ENCODE assay signal across 8 cellular contexts in genomic region chr17:40317345-40317873, GRCh38. TPM values are rescaled to one million over a fixed set of nuclear protein-coding genes. Genes with fewer than 3 reads are reported as not detected.
DNase-seq lines count a peak whose midpoint lies in the region; ATAC-seq and TF ChIP-seq lines count a peak whose summit lies in the region.

No MANE protein-coding gene starts in this region.

- TF ChIP-seq CTCF in cardiac muscle cell (IDR thresholded peaks at IDR 0.05; ENCODE audit: low read depth, low read length) (peak; percentile 74), progenitor cell of endocrine pancreas (IDR thresholded peaks at IDR 0.05; ENCODE audit: unreplicated experiment) (peak; percentile 55)

- H3K27ac Mint-ChIP-seq in activated naive CD4-positive, alpha-beta T cell treated with anti-CD3 and anti-CD28 coated beads, Interleukin-2, amount 50 U/mL, for 72 hours: peak overlapping the region; percentile 92 to 99
- peak overlapping the region; percentile 87 for H3K27ac Mint-ChIP-seq in progenitor cell of endocrine pancreas

- H3K4me3 Mint-ChIP-seq in progenitor cell of endocrine pancreas (ENCODE audit: low read depth): peak overlapping the region; percentile 86

- peaks cover 0 to 9% of the 10 kb centered on the region in 2 donors for H3K36me3 Mint-ChIP-seq in activated naive CD4-positive, alpha-beta T cell treated with anti-CD3 and anti-CD28 coated beads, Interleukin-2, amount 50 U/mL, for 72 hours
- no peaks in the 10 kb centered on the region for H3K36me3 Mint-ChIP-seq in progenitor cell of endocrine pancreas (ENCODE audit: insufficient read depth)

- no peaks in the 10 kb centered on the region for H3K27me3 Mint-ChIP-seq in progenitor cell of endocrine pancreas

- peaks cover 63% of the 10 kb centered on the region for H3K4me1 Mint-ChIP-seq in progenitor cell of endocrine pancreas (ENCODE audit: low read depth)

- H3K4me1 ChIP-seq in cardiac muscle cell (ENCODE audit: low read depth): peaks cover 79% of the 10 kb centered on the region

- no peak for ATAC-seq in activated naive CD4-positive, alpha-beta T cell treated with anti-CD3 and anti-CD28 coated beads, Interleukin-2, amount 50 U/mL, for 72 hours
- ATAC-seq in GM21723 (IDR thresholded peaks at IDR 0.05; ENCODE audit: unreplicated experiment): no peak

- H3K27ac ChIP-seq in cardiac muscle cell: peak overlapping the region; percentile 82

- H3K4me3 ChIP-seq in cardiac muscle cell: peak overlapping the region; percentile 15

- DNase-seq in activated T-cell treated with anti-CD3 and anti-CD28 coated beads for 1 hour (ENCODE audit: low read depth) (peak; percentile 45), activated T-cell treated with anti-CD3 and anti-CD28 coated beads for 4 hours (no peak), NCI-H774 (lab: John Stamatoyannopoulos, UW) (peak; percentile 21), cardiac muscle cell (ENCODE audit: low read depth in 1 of 2, low spot score in 1 of 2) (peak; percentile 48 to 77), progenitor cell of endocrine pancreas (ENCODE audit: low spot score, unreplicated experiment) (no peak), COR-L47 (lab: John Stamatoyannopoulos, UW) (no peak)
- DNase-seq in activated naive CD4-positive, alpha-beta T cell treated with anti-CD3 and anti-CD28 coated beads, Interleukin-2, amount 50 U/mL, for 72 hours (ENCODE audit: low spot score in 2 of 2): peak in 1 of 2 donors; percentile 56

- H3K27me3 ChIP-seq in cardiac muscle cell: no peaks in the 10 kb centered on the region

- H3K9me3 Mint-ChIP-seq in activated naive CD4-positive, alpha-beta T cell treated with anti-CD3 and anti-CD28 coated beads, Interleukin-2, amount 50 U/mL, for 72 hours: no peaks in the 10 kb centered on the region
- H3K9me3 Mint-ChIP-seq in progenitor cell of endocrine pancreas (ENCODE audit: low read depth): no peaks in the 10 kb centered on the region

- no peaks in the 10 kb centered on the region for H3K9me3 ChIP-seq in cardiac muscle cell (ENCODE audit: low read depth)

- H3K36me3 ChIP-seq in cardiac muscle cell: no peaks in the 10 kb centered on the region

RNA-seq across cellular contexts. Expression of gene RARA, which starts 8.4 kb away (rescaled TPM):
- total RNA-seq in activated naive CD4-positive, alpha-beta T cell treated with anti-CD3 and anti-CD28 coated beads, Interleukin-2, amount 50 U/mL, for 72 hours: 10 to 100 TPM; 21.0 to 23.0 TPM
- total RNA-seq in cardiac muscle cell (58.9 and 61.3 TPM in 2 replicates), progenitor cell of endocrine pancreas (50.8 and 51.3 TPM in 2 replicates)
- 33.2 and 43.4 TPM in 2 replicates for polyA plus RNA-seq in cardiac muscle cell

RNA-seq across cellular contexts. Expression of gene CDC6, which starts 29.7 kb away (rescaled TPM):
- 10 to 100 TPM; 81.8 to 86.7 TPM for total RNA-seq in activated naive CD4-positive, alpha-beta T cell treated with anti-CD3 and anti-CD28 coated beads, Interleukin-2, amount 50 U/mL, for 72 hours
- total RNA-seq in cardiac muscle cell (7.7 and 16.1 TPM in 2 replicates), progenitor cell of endocrine pancreas (35.7 and 38.5 TPM in 2 replicates)
- 7.2 and 20.1 TPM in 2 replicates for polyA plus RNA-seq in cardiac muscle cell

RNA-seq across cellular contexts. Expression of gene GJD3, which starts 47.1 kb away (rescaled TPM):
- total RNA-seq in activated naive CD4-positive, alpha-beta T cell treated with anti-CD3 and anti-CD28 coated beads, Interleukin-2, amount 50 U/mL, for 72 hours: not detected
- total RNA-seq in cardiac muscle cell (0.48 and 1.7 TPM in 2 replicates), progenitor cell of endocrine pancreas (not detected in 2 replicates)
- 4.6 and 8.6 TPM in 2 replicates for polyA plus RNA-seq in cardiac muscle cell

Comparison
In these comparisons a context has a peak if more than half of its experiments do, and no peak if none do; other contexts are left out.
1. DNase-seq: peak in activated T-cell treated with anti-CD3 and anti-CD28 coated beads for 1 hour (single experiment), NCI-H774 (single experiment) and cardiac muscle cell (2 of 2); none in activated T-cell treated with anti-CD3 and anti-CD28 coated beads for 4 hours (single experiment), progenitor cell of endocrine pancreas (single experiment) and COR-L47 (single experiment).